ENCODE assay signal across 1 cellular context in the genomic region with DNA sequence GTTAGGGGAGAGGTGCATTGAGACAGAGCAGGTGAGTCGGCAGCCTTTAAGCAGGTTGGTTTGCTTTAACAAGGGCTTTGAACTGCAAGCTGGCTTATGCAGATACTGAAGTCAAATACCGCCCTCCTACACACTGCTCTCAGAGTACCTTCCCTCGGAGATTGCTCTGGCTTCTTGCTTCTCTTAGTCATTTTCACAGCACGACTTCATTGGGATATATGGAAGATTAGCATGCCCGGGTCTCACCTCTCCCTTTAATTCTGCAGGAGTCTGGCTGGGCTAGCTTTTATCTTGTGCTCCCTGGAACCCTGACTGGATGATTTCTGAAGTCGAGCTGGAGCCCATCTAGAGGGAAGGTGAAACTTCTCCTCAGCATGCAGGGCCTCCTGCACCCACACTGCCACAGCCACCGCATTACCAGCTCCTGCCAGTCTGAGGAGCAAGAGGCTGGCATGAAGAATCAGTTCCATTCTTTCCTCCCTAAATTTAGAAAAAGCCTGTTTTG.
TF ChIP-seq lines count a peak whose summit lies in the region.

No MANE protein-coding gene starts in this region.

TF ChIP-seq in GM23338, 12 proteins besides CTCF, POLR2A, EP300 and RAD21 (continued from another document):
- TF ChIP-seq, protein P1, sequence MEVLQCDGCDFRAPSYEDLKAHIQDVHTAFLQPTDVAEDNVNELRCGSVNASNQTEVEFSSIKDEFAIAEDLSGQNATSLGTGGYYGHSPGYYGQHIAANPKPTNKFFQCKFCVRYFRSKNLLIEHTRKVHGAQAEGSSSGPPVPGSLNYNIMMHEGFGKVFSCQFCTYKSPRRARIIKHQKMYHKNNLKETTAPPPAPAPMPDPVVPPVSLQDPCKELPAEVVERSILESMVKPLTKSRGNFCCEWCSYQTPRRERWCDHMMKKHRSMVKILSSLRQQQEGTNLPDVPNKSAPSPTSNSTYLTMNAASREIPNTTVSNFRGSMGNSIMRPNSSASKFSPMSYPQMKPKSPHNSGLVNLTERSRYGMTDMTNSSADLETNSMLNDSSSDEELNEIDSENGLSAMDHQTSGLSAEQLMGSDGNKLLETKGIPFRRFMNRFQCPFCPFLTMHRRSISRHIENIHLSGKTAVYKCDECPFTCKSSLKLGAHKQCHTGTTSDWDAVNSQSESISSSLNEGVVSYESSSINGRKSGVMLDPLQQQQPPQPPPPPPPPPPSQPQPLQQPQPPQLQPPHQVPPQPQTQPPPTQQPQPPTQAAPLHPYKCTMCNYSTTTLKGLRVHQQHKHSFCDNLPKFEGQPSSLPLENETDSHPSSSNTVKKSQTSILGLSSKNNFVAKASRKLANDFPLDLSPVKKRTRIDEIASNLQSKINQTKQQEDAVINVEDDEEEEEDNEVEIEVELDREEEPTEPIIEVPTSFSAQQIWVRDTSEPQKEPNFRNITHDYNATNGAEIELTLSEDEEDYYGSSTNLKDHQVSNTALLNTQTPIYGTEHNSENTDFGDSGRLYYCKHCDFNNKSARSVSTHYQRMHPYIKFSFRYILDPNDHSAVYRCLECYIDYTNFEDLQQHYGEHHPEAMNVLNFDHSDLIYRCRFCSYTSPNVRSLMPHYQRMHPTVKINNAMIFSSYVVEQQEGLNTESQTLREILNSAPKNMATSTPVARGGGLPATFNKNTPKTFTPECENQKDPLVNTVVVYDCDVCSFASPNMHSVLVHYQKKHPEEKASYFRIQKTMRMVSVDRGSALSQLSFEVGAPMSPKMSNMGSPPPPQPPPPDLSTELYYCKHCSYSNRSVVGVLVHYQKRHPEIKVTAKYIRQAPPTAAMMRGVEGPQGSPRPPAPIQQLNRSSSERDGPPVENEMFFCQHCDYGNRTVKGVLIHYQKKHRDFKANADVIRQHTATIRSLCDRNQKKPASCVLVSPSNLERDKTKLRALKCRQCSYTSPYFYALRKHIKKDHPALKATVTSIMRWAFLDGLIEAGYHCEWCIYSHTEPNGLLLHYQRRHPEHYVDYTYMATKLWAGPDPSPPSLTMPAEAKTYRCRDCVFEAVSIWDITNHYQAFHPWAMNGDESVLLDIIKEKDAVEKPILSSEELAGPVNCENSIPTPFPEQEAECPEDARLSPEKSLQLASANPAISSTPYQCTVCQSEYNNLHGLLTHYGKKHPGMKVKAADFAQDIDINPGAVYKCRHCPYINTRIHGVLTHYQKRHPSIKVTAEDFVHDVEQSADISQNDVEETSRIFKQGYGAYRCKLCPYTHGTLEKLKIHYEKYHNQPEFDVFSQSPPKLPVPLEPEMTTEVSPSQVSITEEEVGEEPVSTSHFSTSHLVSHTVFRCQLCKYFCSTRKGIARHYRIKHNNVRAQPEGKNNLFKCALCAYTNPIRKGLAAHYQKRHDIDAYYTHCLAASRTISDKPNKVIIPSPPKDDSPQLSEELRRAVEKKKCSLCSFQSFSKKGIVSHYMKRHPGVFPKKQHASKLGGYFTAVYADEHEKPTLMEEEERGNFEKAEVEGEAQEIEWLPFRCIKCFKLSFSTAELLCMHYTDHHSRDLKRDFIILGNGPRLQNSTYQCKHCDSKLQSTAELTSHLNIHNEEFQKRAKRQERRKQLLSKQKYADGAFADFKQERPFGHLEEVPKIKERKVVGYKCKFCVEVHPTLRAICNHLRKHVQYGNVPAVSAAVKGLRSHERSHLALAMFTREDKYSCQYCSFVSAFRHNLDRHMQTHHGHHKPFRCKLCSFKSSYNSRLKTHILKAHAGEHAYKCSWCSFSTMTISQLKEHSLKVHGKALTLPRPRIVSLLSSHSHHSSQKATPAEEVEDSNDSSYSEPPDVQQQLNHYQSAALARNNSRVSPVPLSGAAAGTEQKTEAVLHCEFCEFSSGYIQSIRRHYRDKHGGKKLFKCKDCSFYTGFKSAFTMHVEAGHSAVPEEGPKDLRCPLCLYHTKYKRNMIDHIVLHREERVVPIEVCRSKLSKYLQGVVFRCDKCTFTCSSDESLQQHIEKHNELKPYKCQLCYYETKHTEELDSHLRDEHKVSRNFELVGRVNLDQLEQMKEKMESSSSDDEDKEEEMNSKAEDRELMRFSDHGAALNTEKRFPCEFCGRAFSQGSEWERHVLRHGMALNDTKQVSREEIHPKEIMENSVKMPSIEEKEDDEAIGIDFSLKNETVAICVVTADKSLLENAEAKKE (CRISPR knock-in tag; IDR thresholded peaks at IDR 0.05) = peak; percentile 61; the same call in 1 of the 2 replicates
- no peak for TF ChIP-seq STAT1 (IDR thresholded peaks at IDR 0.05; ENCODE audit: unreplicated experiment)
